Comparison of ENCODE assay signal across 1 cellular context in genomic region chr12:120376416-120376815, GRCh38.
TF ChIP-seq lines count a peak whose summit lies in the region.

No MANE protein-coding gene starts in this region.

TF ChIP-seq in GM23338, 12 proteins besides CTCF, POLR2A, EP300 and RAD21:
- TF ChIP-seq REST (IDR thresholded peaks at IDR 0.05; ENCODE audit: unreplicated experiment) (no peak), EZH2phosphoT487 (IDR thresholded peaks at IDR 0.05; ENCODE audit: unreplicated experiment) (no peak), ZNF331 (CRISPR knock-in tag; IDR thresholded peaks at IDR 0.05; ENCODE audit: low read depth) (no peak), STAT1 (IDR thresholded peaks at IDR 0.05; ENCODE audit: unreplicated experiment) (no peak), POLR2AphosphoS5 (IDR thresholded peaks at IDR 0.05; ENCODE audit: low read depth) (no peak), ZNF114 (CRISPR knock-in tag; IDR thresholded peaks at IDR 0.05) (no peak), ZNF462 (CRISPR knock-in tag; IDR thresholded peaks at IDR 0.05) (no peak), JUNB (IDR thresholded peaks at IDR 0.05; ENCODE audit: unreplicated experiment) (no peak), ETS1 (IDR thresholded peaks at IDR 0.05) (no peak), CREB1 (CRISPR knock-in tag; IDR thresholded peaks at IDR 0.05; ENCODE audit: low read depth) (no peak), NANOG (IDR thresholded peaks at IDR 0.05; ENCODE audit: borderline replicate concordance) (no peak), EZH2 (IDR thresholded peaks at IDR 0.05; ENCODE audit: low read depth, unreplicated experiment) (no peak)
TF ChIP-seq in GM23338: peak in this region for 0.
